Comparison of ENCODE assay signal across 31 cellular contexts in the genomic region with DNA sequence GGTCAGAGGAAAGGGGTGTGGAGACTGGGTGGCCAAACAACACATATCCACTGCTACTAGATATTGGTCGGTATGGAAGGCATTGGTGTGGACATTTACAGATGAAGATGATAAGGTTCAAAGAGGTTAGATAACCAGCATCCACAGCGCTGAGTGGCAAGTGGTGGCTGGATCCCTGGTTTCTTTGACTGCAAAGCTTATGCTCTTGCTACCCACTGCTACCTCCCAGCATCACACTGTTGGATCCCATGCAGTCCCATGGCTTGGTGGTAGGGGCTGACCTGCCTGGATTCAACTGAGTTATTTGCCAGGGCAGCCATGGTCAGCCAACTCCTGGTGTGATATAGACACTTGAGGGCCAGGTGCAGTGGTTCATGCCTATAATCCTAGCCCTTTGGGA.
"Had no signal": no experiment of that assay in that cellular context is flagged by ENCODE, and none has a peak within 500 bp of the region (broad histone marks: within the 10 kb centered on the region; RNA-seq: fewer than 3 reads in every experiment).

No MANE protein-coding gene starts in this region.

- H3K4me3 ChIP-seq: neural progenitor cell, ovary, psoas muscle, right lobe of liver, sigmoid colon, suprapubic skin, testis, tibial artery, upper lobe of right lung, uterus had no signal

- H3K27me3 ChIP-seq: neural progenitor cell, neutrophil, ovary, right lobe of liver, sigmoid colon, suprapubic skin, testis, tibial artery, upper lobe of right lung, uterus had no signal

- H3K4me1 ChIP-seq: parathyroid adenoma, psoas muscle, suprapubic skin, testis had no signal

- H3K9ac ChIP-seq: neural progenitor cell, parathyroid adenoma had no signal

- H3K27ac Mint-ChIP-seq: natural killer cell treated with Interleukin-12 subunit alpha and Interleukin-12 subunit beta and Interleukin-15 and Interleukin-18, amount 100 ng/mL, for 72 hours; nephron progenitor cell; progenitor cell of endocrine pancreas; stimulated activated memory B cell treated with anti-CD40 and anti-IgM and Interleukin-4, amounts not matched to agents 10 μg/mL and 1 μg/mL and 100 μg/mL, for 72 hours; stimulated activated naive CD8-positive, alpha-beta T cell treated with anti-CD3 and anti-CD28 coated beads, Interleukin-15, Interleukin-2, amounts not matched to agents 100 ng/mL and 50 ng/mL, for 24 hours; type B pancreatic cell had no signal

- H3K4me3 Mint-ChIP-seq: naive B cell; naive thymus-derived CD8-positive, alpha-beta T cell; natural killer cell treated with Interleukin-12 subunit alpha and Interleukin-12 subunit beta and Interleukin-15 and Interleukin-18, amount 100 ng/mL, for 72 hours; nephron progenitor cell; neural progenitor cell; stimulated activated memory B cell treated with anti-CD40 and anti-IgM and Interleukin-4, amounts not matched to agents 10 μg/mL and 1 μg/mL and 100 μg/mL, for 72 hours; stimulated activated naive CD8-positive, alpha-beta T cell treated with anti-CD3 and anti-CD28 coated beads, Interleukin-15, Interleukin-2, amounts not matched to agents 100 ng/mL and 50 ng/mL, for 24 hours; type B pancreatic cell had no signal

- H2AFZ ChIP-seq: neural progenitor cell, parathyroid adenoma had no signal

- H3K9me3 ChIP-seq: neutrophil, ovary, psoas muscle, right lobe of liver, sigmoid colon, suprapubic skin, testis, tibial artery, upper lobe of right lung, uterus had no signal

- DNase-seq: naive B cell; naive thymus-derived CD8-positive, alpha-beta T cell; nephron progenitor cell; nucleus accumbens; ovary; posterior cingulate gyrus; psoas muscle; right cardiac atrium; right lobe of liver; sigmoid colon; small intestine; stimulated activated CD4-positive, alpha-beta T cell treated with anti-CD3 and anti-CD28 coated beads, Interleukin-15, amount 100 ng/mL, for 24 hours; stimulated activated CD4-positive, alpha-beta T cell treated with anti-CD3 and anti-CD28 coated beads, Interleukin-2, amount 100 ng/mL, for 24 hours; stimulated activated CD4-positive, alpha-beta T cell treated with anti-CD3 and anti-CD28 coated beads, Interleukin-4, amount 100 ng/mL, for 1 hour; stimulated activated CD4-positive, alpha-beta T cell treated with anti-CD3 and anti-CD28 coated beads, Interleukin-4, amount 100 ng/mL, for 4 hours; stimulated activated CD8-positive, alpha-beta memory T cell treated with anti-CD3 and anti-CD28 coated beads, Interleukin-4, amount 100 ng/mL, for 48 hours; stimulated activated naive CD4-positive, alpha-beta T cell; substantia nigra; testis; tibial artery; upper lobe of right lung; uterus had no signal

- H3K79me2 ChIP-seq: parathyroid adenoma had no signal

- H3K36me3 ChIP-seq: neural progenitor cell, neutrophil, ovary, right lobe of liver, sigmoid colon, tibial artery, upper lobe of right lung, uterus had no signal

- H3K4me2 ChIP-seq: neural progenitor cell had no signal

- H3K27ac ChIP-seq: neural progenitor cell, neutrophil, ovary, parathyroid adenoma, psoas muscle, right lobe of liver, sigmoid colon, suprapubic skin, testis, tibial artery, upper lobe of right lung, uterus had no signal

- H3K4me1 Mint-ChIP-seq: naive B cell; stimulated activated memory B cell treated with anti-CD40 and anti-IgM and Interleukin-4, amounts not matched to agents 10 μg/mL and 1 μg/mL and 100 μg/mL, for 72 hours had no signal

- ATAC-seq: naive thymus-derived CD8-positive, alpha-beta T cell; psoas muscle; right cardiac atrium; right lobe of liver; upper lobe of right lung had no signal

- H3K27me3 Mint-ChIP-seq: naive B cell; naive thymus-derived CD8-positive, alpha-beta T cell; stimulated activated memory B cell treated with anti-CD40 and anti-IgM and Interleukin-4, amounts not matched to agents 10 μg/mL and 1 μg/mL and 100 μg/mL, for 72 hours; stimulated activated naive CD8-positive, alpha-beta T cell treated with anti-CD3 and anti-CD28 coated beads, Interleukin-15, Interleukin-2, amounts not matched to agents 100 ng/mL and 50 ng/mL, for 24 hours had no signal
